ENCODE assay signal across 11 cellular contexts in genomic region chr5:88671808-88672499, GRCh38.
DNase-seq lines count a peak whose midpoint lies in the region; ATAC-seq, FAIRE-seq and TF ChIP-seq lines count a peak whose summit lies in the region.
"Had no signal": no experiment of that assay in that cellular context is flagged by ENCODE, and none has a peak within 500 bp of the region (broad histone marks: within the 10 kb centered on the region; RNA-seq: fewer than 3 reads in every experiment).

No MANE protein-coding gene starts in this region.

- H3K9me3 Mint-ChIP-seq in astrocyte (ENCODE audit: unreplicated experiment): no peaks in the 10 kb centered on the region

- ATAC-seq in HG03460 (IDR thresholded peaks at IDR 0.05; ENCODE audit: unreplicated experiment) (no peak), GM19397 (IDR thresholded peaks at IDR 0.05; ENCODE audit: unreplicated experiment) (no peak), omental fat pad (ENCODE audit: low FRiP score) (no peak)

- CTCF ChIA-PET in A673 (lab: Charles Lee): interaction anchor here (0.5 kb wide), 1 partner anchor 12 kb away, joined by 4 read pairs; no protein-coding TSS in a partner anchor

- H3K9me3 ChIP-seq in A673 (ENCODE audit: low read depth, low read length, poor library complexity, severe bottlenecking) (no peaks in the 10 kb centered on the region), astrocyte (ENCODE audit: insufficient read depth, low read depth, low read length) (no peaks in the 10 kb centered on the region)

- peak overlapping the region; percentile 91 for H3K9ac ChIP-seq in astrocyte (ENCODE audit: low read length)

- H3K4me3 ChIP-seq in A673 (ENCODE audit: low read depth, low read length, poor library complexity, severe bottlenecking) (peak overlapping the region; percentile 64), H7 (ENCODE audit: insufficient read depth, low read depth, low read length) (peak overlapping the region; percentile 32), astrocyte (ENCODE audit: insufficient read depth, low read depth, low read length) (peak overlapping the region; percentile 83)
- H3K4me3 ChIP-seq: skin epidermis had no signal

- POLR2A ChIA-PET in A673 (lab: Charles Lee; ENCODE audit: low non-redundant PET): interaction anchor here (0.9 kb wide), 1 partner anchor 306 kb away, joined by 4 read pairs; no protein-coding TSS in a partner anchor

- H3K79me2 ChIP-seq in astrocyte (ENCODE audit: insufficient read depth, low read length): peaks cover 88% of the 10 kb centered on the region

- H3K27ac ChIP-seq in A673 (ENCODE audit: low read depth, low read length, poor library complexity, severe bottlenecking) (peak overlapping the region; percentile 94), astrocyte (ENCODE audit: low read depth, low read length) (peak overlapping the region; percentile 93)
- H3K27ac ChIP-seq: skin epidermis had no signal

- H4K20me1 ChIP-seq in astrocyte (ENCODE audit: insufficient read depth, low read length): peaks cover 12% of the 10 kb centered on the region

- H3K4me1 ChIP-seq in A673 (ENCODE audit: insufficient read depth, low read length, poor library complexity, severe bottlenecking): peaks cover 34% of the 10 kb centered on the region
- H3K4me1 ChIP-seq in astrocyte (ENCODE audit: insufficient read depth, low read length): peaks cover 37% of the 10 kb centered on the region

- peaks cover 19% of the 10 kb centered on the region for H3K4me1 Mint-ChIP-seq in astrocyte (ENCODE audit: low read depth, unreplicated experiment)

- H3K4me3 Mint-ChIP-seq in astrocyte (ENCODE audit: unreplicated experiment): peak overlapping the region; percentile 74

- no TSS peak for BruUV-seq in A673 (replicated peaks; lab: Mats Ljungman, UMichigan)

- H3K27ac Mint-ChIP-seq in astrocyte (ENCODE audit: unreplicated experiment): no peak overlapping the region

- H3K27me3 Mint-ChIP-seq in astrocyte (ENCODE audit: low read depth, unreplicated experiment): peaks cover 72% of the 10 kb centered on the region

- H3K36me3 ChIP-seq in A673 (ENCODE audit: insufficient read depth, low read length, poor library complexity, severe bottlenecking) (no peaks in the 10 kb centered on the region), H7 (replicated peaks; ENCODE audit: control insufficient read depth, insufficient read depth, low read length) (no peaks in the 10 kb centered on the region), astrocyte (ENCODE audit: insufficient read depth, low read length) (peaks cover 2% of the 10 kb centered on the region)

- no peak for TF ChIP-seq CTCF in A673 (conservative IDR thresholded peaks at IDR 0.05; ENCODE audit: low read depth, low read length)
- no peak for TF ChIP-seq CTCF in astrocyte (IDR thresholded peaks at IDR 0.05; ENCODE audit: insufficient read depth, low read depth, low read length)
- no peak for TF ChIP-seq CTCF in omental fat pad (IDR thresholded peaks at IDR 0.05)

- H3K4me2 ChIP-seq in astrocyte (ENCODE audit: low read length): peak overlapping the region; percentile 91

- DNase-seq in A673 (ENCODE audit: low spot score) (peak; percentile 63), H7 (peak; percentile 88), astrocyte (ENCODE audit: low read depth) (peak; percentile 64), iPS-NIHi11 (ENCODE audit: low spot score) (peak; percentile 41), DMS79 (lab: John Stamatoyannopoulos, UW) (no peak), omental fat pad (ENCODE audit: low spot score) (no peak)
- DNase-seq: AML-193, OCI-M1 had no signal

- no peak for FAIRE-seq in astrocyte (lab: Jason Lieb, UNC)

- H3K27me3 ChIP-seq in A673 (replicated peaks; ENCODE audit: insufficient read depth, low read depth, low read length, poor library complexity) (no peaks in the 10 kb centered on the region), H7 (ENCODE audit: control insufficient read depth, insufficient read depth, low read length) (peaks cover 80% of the 10 kb centered on the region), astrocyte (ENCODE audit: insufficient read depth, low read length) (peaks cover 8% of the 10 kb centered on the region)

- intact Hi-C loops in A673 (cut with micrococcal nuclease; ENCODE audit: unreplicated experiment): loop anchor here (5.0 kb wide), 2 partner anchors 275 to 405 kb away; partner anchors contain the start of gene TMEM161B

- H3K36me3 Mint-ChIP-seq in astrocyte (ENCODE audit: low read depth, unreplicated experiment): no peaks in the 10 kb centered on the region

- peak overlapping the region; percentile 63 for H2AFZ ChIP-seq in astrocyte (ENCODE audit: low read depth, low read length)

Comparison
In these comparisons a context has a peak if more than half of its experiments do, and no peak if none do; other contexts are left out.
1. DNase-seq: peak in A673 (single experiment), H7 (single experiment), astrocyte (single experiment) and iPS-NIHi11 (single experiment); none in DMS79 (single experiment) and omental fat pad (single experiment).
2. H3K4me3 ChIP-seq: peak in every context shown above with its lines; median percentile 83 in astrocyte; 64 in A673; 32 in H7.